ENCODE assay signal across 10 cellular contexts in genomic region chr15:52076889-52077781, GRCh38. TPM values are rescaled to one million over a fixed set of nuclear protein-coding genes. Genes with fewer than 3 reads are reported as not detected.
DNase-seq lines count a peak whose midpoint lies in the region; ATAC-seq and TF ChIP-seq lines count a peak whose summit lies in the region.
"Had no signal": no experiment of that assay in that cellular context is flagged by ENCODE, and none has a peak within 500 bp of the region (broad histone marks: within the 10 kb centered on the region; RNA-seq: fewer than 3 reads in every experiment).

No MANE protein-coding gene starts in this region.

- H3K4me2 ChIP-seq in GM23248 (ENCODE audit: unreplicated experiment) (peak overlapping the region; percentile 63), SK-N-SH (peak overlapping the region; percentile 29; the same call in 1 of the 2 replicates)

- no peak overlapping the region; the same call in 1 of the 2 replicates for H3K4me3 ChIP-seq in GM23248
- H3K4me3 ChIP-seq in SK-N-SH (ENCODE audit: low read depth in 2 of 2, low read length in 1 of 2) = no peak overlapping the region
- no peak overlapping the region for H3K4me3 ChIP-seq in esophagus muscularis mucosa

- in situ Hi-C loops in GM23248 (cut with MboI) = no loop called here

- H3K27ac ChIP-seq in GM23248 = peak overlapping the region; percentile 82
- peak overlapping the region in 1 of 2 experiments; percentile 79; a peak in 3 of 4 replicates for H3K27ac ChIP-seq in SK-N-SH (ENCODE audit: low read depth in 2 of 2, low read length in 1 of 2)
- H3K27ac ChIP-seq in esophagus muscularis mucosa (replicated peaks in 1 of 4) = no peak overlapping the region

- H3F3A ChIP-seq in GM23248 (ENCODE audit: insufficient read depth) (peaks cover 15% of the 10 kb centered on the region; the same call in 1 of the 2 replicates), SK-N-SH (replicated peaks; ENCODE audit: insufficient read depth) (peaks cover 13% of the 10 kb centered on the region)

- TF ChIP-seq RAD21 in SK-N-SH (IDR thresholded peaks at IDR 0.05; ENCODE audit: low read length) = no peak

- H3K27me3 ChIP-seq in GM23248 (replicated peaks; ENCODE audit: insufficient read depth) (no peaks in the 10 kb centered on the region), SK-N-SH (ENCODE audit: insufficient read depth) (no peaks in the 10 kb centered on the region), esophagus muscularis mucosa (peaks cover 0 to 4% (median 0%) of the 10 kb centered on the region in 4 donors)

- peak; percentile 75 for DNase-seq in AG20443 (ENCODE audit: low spot score)
- DNase-seq in GM23248 = peak; percentile 88
- DNase-seq in SK-N-SH = no peak
- peak; percentile 71 for DNase-seq in hepatic stellate cell (ENCODE audit: low spot score)
- no peak for DNase-seq in activated CD4-positive, alpha-beta T cell treated with anti-CD3 and anti-CD28 coated beads, Interleukin-2, amount 50 U/mL, for 4 hours
- no peak for DNase-seq in esophagus muscularis mucosa (ENCODE audit: extremely low spot score)
- no peak for DNase-seq in NCI-H2196 (lab: John Stamatoyannopoulos, UW; ENCODE audit: unreplicated experiment)
- DNase-seq: NCI-H187, nephron progenitor cell had no signal

- CTCF ChIA-PET in SK-N-SH (lab: Yijun Ruan, JAX) = interaction anchor here (1.0 to 2.1 kb wide), 6 partner anchors 8 to 149 kb away, joined by 3 to 14 read pairs (median 8); partner anchors contain the start of gene MAPK6

- WGBS in GM23248 (ENCODE audit: low coverage in 1 of 2, low lambda C conversion rate in 2 of 2, missing lambda C conversion rate in 2 of 2), 2 experiments = 44 to 49% methylated on average over 11 of the region's 11 CpGs
- 67% methylated on average over 11 of the region's 11 CpGs for WGBS in SK-N-SH (ENCODE audit: low lambda C conversion rate)
- 84% methylated on average over 11 of the region's 11 CpGs for WGBS in esophagus muscularis mucosa

- no peak; the same call in 1 of the 2 replicates for TF ChIP-seq CTCF in SK-N-SH (IDR thresholded peaks at IDR 0.05)
- no peak for TF ChIP-seq CTCF in esophagus muscularis mucosa (IDR thresholded peaks at IDR 0.05)

- H3K4me1 ChIP-seq in GM23248 (ENCODE audit: insufficient read depth) (peaks cover 29% of the 10 kb centered on the region), SK-N-SH (ENCODE audit: control insufficient read depth in 1 of 2, insufficient read depth in 2 of 2, low read depth in 1 of 2, low read length in 1 of 2) (peaks cover 0 to 12% of the 10 kb centered on the region in 2 experiments; a peak in 1 of 4 replicates), esophagus muscularis mucosa (peaks cover 0 to 6% (median 1%) of the 10 kb centered on the region in 4 donors)

- H4K20me1 ChIP-seq in GM23248 (ENCODE audit: insufficient read depth) (no peaks in the 10 kb centered on the region), SK-N-SH (ENCODE audit: insufficient read depth) (no peaks in the 10 kb centered on the region)

- no peaks in the 10 kb centered on the region for H3K9me2 ChIP-seq in GM23248 (ENCODE audit: insufficient read depth)
- H3K9me2 ChIP-seq in SK-N-SH = no peaks in the 10 kb centered on the region

- ATAC-seq in HG03135 (IDR thresholded peaks at IDR 0.05; ENCODE audit: unreplicated experiment) = no peak

- TF ChIP-seq EP300 in SK-N-SH (IDR thresholded peaks at IDR 0.05; ENCODE audit: borderline replicate concordance in 1 of 2, low read depth in 1 of 2, low read length in 1 of 2) = peak in 1 of 2 experiments; percentile 64; a peak in 1 of 4 replicates
- TF ChIP-seq EP300 in esophagus muscularis mucosa (IDR thresholded peaks at IDR 0.05) = no peak

- H3K36me3 ChIP-seq in GM23248 (ENCODE audit: low read depth) (no peaks in the 10 kb centered on the region), SK-N-SH (replicated peaks in 1 of 2; ENCODE audit: control insufficient read depth in 1 of 2, insufficient read depth in 2 of 2, low read length in 1 of 2) (no peaks in the 10 kb centered on the region), esophagus muscularis mucosa (no peaks in the 10 kb centered on the region)

- H3K9ac ChIP-seq in GM23248 (peak overlapping the region; percentile 61), SK-N-SH (peak overlapping the region; percentile 18; the same call in 1 of the 2 replicates)

- intact Hi-C loops in esophagus muscularis mucosa (cut with DNase I) = loop anchor here (5.0 kb wide), 1 partner anchor 105 kb away; the partner anchor contains the start of gene LEO1

- POLR2A ChIA-PET in SK-N-SH (lab: Yijun Ruan, JAX) = no interaction called here

- H2AFZ ChIP-seq in GM23248 (peak overlapping the region; percentile 73), SK-N-SH (ENCODE audit: low read depth) (peak overlapping the region; percentile 54)

- H3K9me3 ChIP-seq in GM23248 (ENCODE audit: low read depth) = no peaks in the 10 kb centered on the region
- no peaks in the 10 kb centered on the region for H3K9me3 ChIP-seq in SK-N-SH
- no peaks in the 10 kb centered on the region for H3K9me3 ChIP-seq in esophagus muscularis mucosa

- H3K79me2 ChIP-seq in GM23248 (ENCODE audit: insufficient read depth) (no peaks in the 10 kb centered on the region), SK-N-SH (ENCODE audit: insufficient read depth) (no peaks in the 10 kb centered on the region)

- no peak for TF ChIP-seq POLR2A in esophagus muscularis mucosa (IDR thresholded peaks at IDR 0.05; ENCODE audit: low read depth)

TF ChIP-seq in SK-N-SH, 30 proteins besides CTCF, POLR2A, EP300 and RAD21:
- TF ChIP-seq FOSL2 (IDR thresholded peaks at IDR 0.05; ENCODE audit: borderline replicate concordance, low read depth) = peak; percentile 90
- peak; percentile 21; the same call in 1 of the 2 replicates for TF ChIP-seq NFIC (IDR thresholded peaks at IDR 0.05; ENCODE audit: borderline replicate concordance)
- TF ChIP-seq POLR2AphosphoS5 (IDR thresholded peaks at IDR 0.05; ENCODE audit: low read depth, low read length) = peak; percentile 59; the same call in 1 of the 2 replicates
- TF ChIP-seq EZH2phosphoT487 (IDR thresholded peaks at IDR 0.05; ENCODE audit: borderline replicate concordance, low read depth) = no peak
- TF ChIP-seq RFX5 (IDR thresholded peaks at IDR 0.05; ENCODE audit: low read length) = no peak
- TF ChIP-seq TCF12 (IDR thresholded peaks at IDR 0.05) = peak; percentile 90
- no peak for TF ChIP-seq SMC3 (IDR thresholded peaks at IDR 0.05; ENCODE audit: low read depth, low read length)
- no peak for TF ChIP-seq MXI1 (IDR thresholded peaks at IDR 0.05; ENCODE audit: low read depth, low read length)
- peak; percentile 96 for TF ChIP-seq PBX3 (IDR thresholded peaks at IDR 0.05)
- peak; percentile 75 for TF ChIP-seq JUND (IDR thresholded peaks at IDR 0.05)
- TF ChIP-seq USF2 (IDR thresholded peaks at IDR 0.05; ENCODE audit: borderline replicate concordance, low read depth, low read length) = no peak

RNA-seq across cellular contexts. Expression of gene BCL2L10, which starts 35.4 kb away (rescaled TPM):
- not detected in 2 replicates for total RNA-seq in GM23248 (2014; rRNA removed; shearing (Covaris generic))
- not detected in 2 replicates for polyA plus RNA-seq in GM23248 (2016; fragmentation: Nextera tagmentation; extraction: Ambion mirVana)
- polyA plus RNA-seq in SK-N-SH (2012; rRNA removed) = 0.10 and 0.16 TPM in 2 replicates
- polyA plus RNA-seq in SK-N-SH (2012; cell fraction: cytosol; rRNA removed) = 0.05 and 0.08 TPM in 2 replicates
- 0.68 and 1.3 TPM in 2 replicates for polyA plus RNA-seq in SK-N-SH (2012; cell fraction: nucleus; rRNA removed)
- under 1 TPM in 1 of 4 donors, not detected in 3; 0.71 TPM for total RNA-seq in esophagus muscularis mucosa

RNA-seq across cellular contexts. Expression of gene MAPK6, which starts 58.1 kb away (rescaled TPM):
- 55.4 and 69.3 TPM in 2 replicates for total RNA-seq in GM23248 (2014; rRNA removed; shearing (Covaris generic))
- polyA plus RNA-seq in GM23248 (2016; fragmentation: Nextera tagmentation; extraction: Ambion mirVana) = 36.0 and 36.5 TPM in 2 replicates
- 16.9 and 23.0 TPM in 2 replicates for polyA plus RNA-seq in SK-N-SH (2012; rRNA removed)
- 29.8 and 32.6 TPM in 2 replicates for polyA plus RNA-seq in SK-N-SH (2012; cell fraction: cytosol; rRNA removed)
- polyA plus RNA-seq in SK-N-SH (2012; cell fraction: nucleus; rRNA removed) = 7.9 and 16.8 TPM in 2 replicates
- total RNA-seq in esophagus muscularis mucosa = 10 to 100 TPM; 13.3 to 19.4 (median 14.2) TPM

Comparison
In these comparisons a context has a peak if more than half of its experiments do, and no peak if none do; other contexts are left out.
1. DNase-seq: peak in AG20443 (single experiment), GM23248 (single experiment) and hepatic stellate cell (single experiment); none in SK-N-SH (single experiment), activated CD4-positive, alpha-beta T cell treated with anti-CD3 and anti-CD28 coated beads, Interleukin-2, amount 50 U/mL, for 4 hours (0 of 2), esophagus muscularis mucosa (single experiment) and NCI-H2196 (single experiment).